In the genomic region with DNA sequence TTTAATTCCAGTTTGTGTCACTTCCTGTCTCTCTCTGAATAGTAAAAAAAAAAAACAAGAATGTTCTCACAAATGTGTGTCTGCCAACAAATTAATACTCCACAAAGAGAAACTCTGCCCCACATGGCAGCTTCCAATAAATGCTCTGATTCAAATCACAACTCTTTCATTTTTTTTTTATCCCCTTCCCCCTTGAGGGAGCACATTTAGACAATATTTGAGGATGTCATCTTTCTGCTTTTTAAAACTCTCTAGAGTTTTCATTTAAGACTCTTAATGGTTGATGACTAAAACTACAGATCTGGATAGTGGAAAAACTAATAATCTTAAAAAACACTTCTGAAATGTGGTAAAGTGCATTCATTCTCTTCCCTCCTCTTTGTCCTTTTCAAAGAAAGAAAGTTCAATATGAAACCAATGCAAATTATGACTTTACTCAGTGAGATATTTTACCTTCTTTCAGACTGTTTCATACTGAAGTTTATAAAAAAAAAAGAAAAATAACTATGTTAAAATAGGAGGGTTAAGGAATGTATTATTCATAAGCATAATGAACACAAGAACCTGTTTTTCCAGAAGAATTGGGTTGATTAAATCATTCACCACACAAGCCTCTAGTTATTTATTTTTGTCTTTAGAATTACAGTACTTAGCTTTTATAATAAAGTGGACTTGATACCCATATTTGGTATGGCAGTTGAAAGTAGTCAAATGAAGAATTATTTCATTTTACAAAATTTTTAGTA, we compare ENCODE assay signal across 8 cellular contexts. TPM values are rescaled to one million over a fixed set of nuclear protein-coding genes. Genes with fewer than 3 reads are reported as not detected.
DNase-seq lines count a peak whose midpoint lies in the region; ATAC-seq and TF ChIP-seq lines count a peak whose summit lies in the region.

No MANE protein-coding gene starts in this region.

- H2BK15ac ChIP-seq in mesenchymal stem cell (ENCODE audit: low read depth, poor library complexity, severe bottlenecking): no peak overlapping the region

- no peak overlapping the region for H3K23ac ChIP-seq in mesenchymal stem cell (ENCODE audit: low read length in 2 of 2)

- DNase-seq in Calu3 (peak; percentile 23), MG63 (peak; percentile 42), cardiac fibroblast (ENCODE audit: low read depth in 2 of 2) (peak; percentile 84 to 90), mesenchymal stem cell (peak; percentile 65), NCI-H2227 (lab: John Stamatoyannopoulos, UW; ENCODE audit: unreplicated experiment) (no peak), hippocampal formation (lab: John Stamatoyannopoulos, UW) (no peak), NCI-H510A (lab: John Stamatoyannopoulos, UW) (no peak)

- H3K27ac Mint-ChIP-seq in Calu3 (ENCODE audit: unreplicated experiment): peak overlapping the region; percentile 94

- H3K4me1 Mint-ChIP-seq in Calu3 (ENCODE audit: low read depth, unreplicated experiment): peaks cover 50% of the 10 kb centered on the region

- no peak overlapping the region for H3K14ac ChIP-seq in mesenchymal stem cell (ENCODE audit: low read length in 2 of 2)

- no peak overlapping the region for H2AK5ac ChIP-seq in mesenchymal stem cell (ENCODE audit: low read length, severe bottlenecking)

- H3K9me3 ChIP-seq in MG63 (no peaks in the 10 kb centered on the region), mesenchymal stem cell (ENCODE audit: control insufficient read depth, low read length) (no peaks in the 10 kb centered on the region)

- no peaks in the 10 kb centered on the region for H3K27me3 Mint-ChIP-seq in Calu3 (ENCODE audit: unreplicated experiment)

- H2BK12ac ChIP-seq in mesenchymal stem cell (ENCODE audit: low read length in 2 of 2): no peak overlapping the region

- no peak overlapping the region for H2BK5ac ChIP-seq in mesenchymal stem cell (ENCODE audit: low read depth, low read length, poor library complexity, severe bottlenecking)

- no peak overlapping the region for H4K8ac ChIP-seq in mesenchymal stem cell (ENCODE audit: low read length)

- no peak overlapping the region for H4K91ac ChIP-seq in mesenchymal stem cell (ENCODE audit: low read length)

- no peak overlapping the region for H3K27ac ChIP-seq in mesenchymal stem cell (ENCODE audit: low read length, poor library complexity, severe bottlenecking)

- no peaks in the 10 kb centered on the region for H3K27me3 ChIP-seq in MG63
- H3K27me3 ChIP-seq in mesenchymal stem cell (ENCODE audit: control insufficient read depth in 1 of 2, insufficient read depth in 1 of 2, low read length in 2 of 2): no peaks in the 10 kb centered on the region

- no peak overlapping the region for H3K4me2 ChIP-seq in mesenchymal stem cell (ENCODE audit: low read length, poor library complexity, severe bottlenecking)

- peak overlapping the region; percentile 50 for H3K4me3 Mint-ChIP-seq in Calu3 (ENCODE audit: low read depth, unreplicated experiment)

- BruUV-seq in Calu3 (replicated peaks; lab: Mats Ljungman, UMichigan): no TSS peak

- H3K18ac ChIP-seq in mesenchymal stem cell (ENCODE audit: low read depth in 1 of 2, low read length in 2 of 2): no peak overlapping the region

- H3K36me3 Mint-ChIP-seq in Calu3 (ENCODE audit: insufficient read depth, unreplicated experiment): peaks cover 15% of the 10 kb centered on the region

- no peak for TF ChIP-seq CTCF in Calu3 (IDR thresholded peaks at IDR 0.05; ENCODE audit: unreplicated experiment)
- peak; percentile 23 for TF ChIP-seq CTCF in cardiac fibroblast (IDR thresholded peaks at IDR 0.05; ENCODE audit: low read depth, low read length)

- peak overlapping the region; percentile 88 for H3K9ac ChIP-seq in mesenchymal stem cell (ENCODE audit: low read length)

- peak; percentile 42 for ATAC-seq in GM21528 (IDR thresholded peaks at IDR 0.05; ENCODE audit: low FRiP score, unreplicated experiment)

- H2AFZ ChIP-seq in mesenchymal stem cell (ENCODE audit: low read depth, low read length): no peak overlapping the region

- no peak overlapping the region for H3K4ac ChIP-seq in mesenchymal stem cell (ENCODE audit: low read depth in 1 of 2, low read length in 2 of 2)

- no peak overlapping the region for H3K4me3 ChIP-seq in MG63
- H3K4me3 ChIP-seq in cardiac fibroblast (replicated peaks in 1 of 2; ENCODE audit: low read depth in 2 of 2, low read length in 2 of 2): no peak overlapping the region
- no peak overlapping the region for H3K4me3 ChIP-seq in mesenchymal stem cell (ENCODE audit: insufficient read depth in 1 of 2, low read depth in 1 of 2, low read length in 2 of 2)

- H2BK120ac ChIP-seq in mesenchymal stem cell (ENCODE audit: low read depth, low read length): no peak overlapping the region

- H3K36me3 ChIP-seq in MG63 (peaks cover 53% of the 10 kb centered on the region), mesenchymal stem cell (ENCODE audit: control insufficient read depth in 1 of 2, insufficient read depth in 2 of 2, low read depth in 1 of 2, low read length in 2 of 2) (peaks cover 8 to 43% of the 10 kb centered on the region in 2 experiments)

- H3K79me1 ChIP-seq in mesenchymal stem cell (replicated peaks; ENCODE audit: low read length, poor library complexity, severe bottlenecking): peaks cover 8% of the 10 kb centered on the region

- H3K9me3 Mint-ChIP-seq in Calu3 (ENCODE audit: low read depth, unreplicated experiment): no peaks in the 10 kb centered on the region

- intact Hi-C loops in Calu3 (cut with micrococcal nuclease; ENCODE audit: unreplicated experiment): loop anchor here (1.0 to 5.0 kb wide), 5 partner anchors 39 to 182 kb away; no protein-coding TSS in a partner anchor

- CTCF ChIA-PET in Calu3 (lab: Charles Lee): interaction anchor here (0.6 to 2.1 kb wide), 10 partner anchors 11 to 193 kb away, joined by 3 to 10 read pairs (median 3); no protein-coding TSS in a partner anchor

- no peaks in the 10 kb centered on the region for H3K4me1 ChIP-seq in mesenchymal stem cell (ENCODE audit: control insufficient read depth, insufficient read depth, low read depth, low read length)

RNA-seq across cellular contexts. Expression of a gene that starts 42.4 kb away (rescaled TPM):
- total RNA-seq in Calu3 (2022): 9.5 and 10.0 TPM in 2 replicates
- 12.8 and 15.3 TPM in 2 replicates for total RNA-seq in MG63 (2014; rRNA removed; shearing (Covaris generic); ENCODE audit: low replicate concordance)
- polyA plus RNA-seq in mesenchymal stem cell (2013, experiment 1 of 2): 61.5 TPM
- 57.0 TPM for polyA plus RNA-seq in mesenchymal stem cell (2013, experiment 2 of 2)

Comparison
In these comparisons a context has a peak if more than half of its experiments do, and no peak if none do; other contexts are left out.
1. DNase-seq: peak in Calu3 (single experiment), MG63 (single experiment), cardiac fibroblast (2 of 2) and mesenchymal stem cell (single experiment); none in NCI-H2227 (single experiment), hippocampal formation (0 of 2) and NCI-H510A (single experiment).